ENCODE assay signal across 19 cellular contexts in the genomic region with DNA sequence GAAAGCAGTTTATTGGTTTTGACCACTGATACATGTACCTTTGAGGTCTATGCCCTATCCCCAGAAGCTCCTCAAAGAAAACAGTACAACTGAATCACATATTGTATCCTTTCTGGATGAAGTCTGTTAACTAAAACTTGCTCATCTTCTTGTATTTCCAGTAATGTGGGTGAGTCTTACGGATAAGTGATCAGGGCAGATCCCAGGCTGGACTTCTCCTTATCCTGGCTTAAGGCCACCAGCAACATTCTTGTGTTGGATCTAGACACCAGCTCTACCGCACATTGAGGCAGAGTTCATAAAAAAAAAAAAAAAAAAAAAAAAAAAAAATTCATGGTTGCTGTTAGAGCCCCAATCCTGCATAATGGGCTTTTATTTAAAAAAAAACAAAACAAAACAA.
A peak's percentile ranks its signal among the peaks of the same experiment; 100 is the strongest.
DNase-seq lines count a peak whose midpoint lies in the region; ATAC-seq and TF ChIP-seq lines count a peak whose summit lies in the region.
"Had no signal": no experiment of that assay in that cellular context is flagged by ENCODE, and none has a peak within 500 bp of the region (broad histone marks: within the 10 kb centered on the region; RNA-seq: fewer than 3 reads in every experiment).

No MANE protein-coding gene starts in this region.

- H3K4me1 ChIP-seq in esophagus muscularis mucosa (no peaks in the 10 kb centered on the region), PC-9 (replicated peaks; ENCODE audit: insufficient read depth) (no peaks in the 10 kb centered on the region)
- H3K4me1 ChIP-seq: BLaER1 treated with 17β-estradiol and CSF1 and Interleukin-3, amounts not matched to agents 10 nM and 100 nM; Caco-2 had no signal

- ATAC-seq in T-cell (replicated peaks in 1 of 4) = no peak
- ATAC-seq: CD8-positive, alpha-beta T cell; GM12878 had no signal

- DNase-seq in EH (ENCODE audit: low read depth) = peak; percentile 8
- peak; percentile 57 for DNase-seq in esophagus muscularis mucosa (ENCODE audit: extremely low spot score)
- DNase-seq in T-cell = no peak
- no peak for DNase-seq in PC-9
- DNase-seq in head of caudate nucleus = no peak
- DNase-seq: 8988T; ACHN; AML-193; Caco-2; Calu3; CD4-positive, alpha-beta T cell; CD8-positive, alpha-beta T cell; DMS79 treated with DMSO at 0.1 percent for 48 hours; EL; GDM1 had no signal

- H3K4me2 ChIP-seq in PC-9 = no peak overlapping the region
- H3K4me2 ChIP-seq: BLaER1 treated with 17β-estradiol and CSF1 and Interleukin-3, amounts not matched to agents 10 nM and 100 nM had no signal

- H2AFZ ChIP-seq in PC-9 = no peak overlapping the region

- no peak overlapping the region for H3K27ac ChIP-seq in esophagus muscularis mucosa (replicated peaks in 1 of 4)
- no peak overlapping the region for H3K27ac ChIP-seq in PC-9
- H3K27ac ChIP-seq: BLaER1 treated with 17β-estradiol and CSF1 and Interleukin-3, amounts not matched to agents 10 nM and 100 nM; C4-2B had no signal

- CTCF ChIA-PET in T-cell (lab: Charles Lee) (no interaction called here), PC-9 (lab: Charles Lee) (no interaction called here)

- no peaks in the 10 kb centered on the region for H3K4me1 Mint-ChIP-seq in T-cell
- H3K4me1 Mint-ChIP-seq: B cell had no signal

- H3K4me3 Mint-ChIP-seq in T-cell = no peak overlapping the region
- H3K4me3 Mint-ChIP-seq: B cell; CD4-positive, alpha-beta T cell; CD8-positive, alpha-beta T cell had no signal

- H3K36me3 Mint-ChIP-seq in T-cell = no peaks in the 10 kb centered on the region
- H3K36me3 Mint-ChIP-seq: CD8-positive, alpha-beta T cell had no signal

- no peaks in the 10 kb centered on the region for H3K9me2 ChIP-seq in PC-9 (ENCODE audit: insufficient read depth)

- H3K36me3 ChIP-seq in esophagus muscularis mucosa = no peaks in the 10 kb centered on the region
- no peaks in the 10 kb centered on the region for H3K36me3 ChIP-seq in PC-9 (ENCODE audit: low read depth)
- H3K36me3 ChIP-seq: BLaER1 treated with 17β-estradiol and CSF1 and Interleukin-3, amounts not matched to agents 10 nM and 100 nM had no signal

- no peak for TF ChIP-seq POLR2A in esophagus muscularis mucosa (IDR thresholded peaks at IDR 0.05; ENCODE audit: low read depth)

- H4K20me1 ChIP-seq in PC-9 (ENCODE audit: insufficient read depth) = no peaks in the 10 kb centered on the region
- H4K20me1 ChIP-seq: BLaER1 treated with 17β-estradiol and CSF1 and Interleukin-3, amounts not matched to agents 10 nM and 100 nM had no signal

- H3K27ac Mint-ChIP-seq in T-cell = no peak overlapping the region
- H3K27ac Mint-ChIP-seq: B cell; CD4-positive, alpha-beta T cell; CD8-positive, alpha-beta T cell had no signal

- TF ChIP-seq EP300 in esophagus muscularis mucosa (IDR thresholded peaks at IDR 0.05) = no peak

- no peaks in the 10 kb centered on the region for H3K27me3 ChIP-seq in esophagus muscularis mucosa
- 0 out of 2 replicates have a peak, but pooled peaks cover 7% of the 10 kb centered on the region for H3K27me3 ChIP-seq in PC-9 (ENCODE audit: insufficient read depth, low read depth)
- H3K27me3 ChIP-seq: BLaER1 treated with 17β-estradiol and CSF1 and Interleukin-3, amounts not matched to agents 10 nM and 100 nM had no signal

- H3K9me3 ChIP-seq in esophagus muscularis mucosa (no peaks in the 10 kb centered on the region), PC-9 (ENCODE audit: insufficient read depth, low read depth) (no peaks in the 10 kb centered on the region)
- H3K9me3 ChIP-seq: BLaER1 treated with 17β-estradiol and CSF1 and Interleukin-3, amounts not matched to agents 10 nM and 100 nM; Caco-2 had no signal

- 42% methylated on average over 2 of the region's 2 CpGs for WGBS in esophagus muscularis mucosa

- TF ChIP-seq CTCF in esophagus muscularis mucosa (IDR thresholded peaks at IDR 0.05) (no peak), PC-9 (conservative IDR thresholded peaks at IDR 0.05) (no peak)

- no peaks in the 10 kb centered on the region for H3F3A ChIP-seq in PC-9 (ENCODE audit: insufficient read depth, low read depth)

- POLR2A ChIA-PET in T-cell (lab: Charles Lee) (no interaction called here), PC-9 (lab: Charles Lee; ENCODE audit: unreplicated experiment) (no interaction called here)

- peaks cover 0 to 18% of the 10 kb centered on the region in 2 donors for H3K27me3 Mint-ChIP-seq in T-cell

- H3K9me3 Mint-ChIP-seq in T-cell = peaks cover 0 to 5% (median 2%) of the 10 kb centered on the region in 3 donors
- H3K9me3 Mint-ChIP-seq: CD4-positive, alpha-beta T cell; CD8-positive, alpha-beta T cell had no signal

- H3K4me3 ChIP-seq in esophagus muscularis mucosa (no peak overlapping the region), PC-9 (no peak overlapping the region)
- H3K4me3 ChIP-seq: BLaER1 treated with 17β-estradiol and CSF1 and Interleukin-3, amounts not matched to agents 10 nM and 100 nM; GM12878 had no signal

- H3K79me2 ChIP-seq in PC-9 (ENCODE audit: low read depth) = no peaks in the 10 kb centered on the region

- BruUV-seq in PC-9 (replicated peaks; lab: Mats Ljungman, UMichigan) = no TSS peak

- intact Hi-C loops in esophagus muscularis mucosa (cut with DNase I) (no loop called here), PC-9 (cut with micrococcal nuclease; ENCODE audit: unreplicated experiment) (no loop called here), head of caudate nucleus (cut with DNase I) (no loop called here)

Comparison
In these comparisons a context has a peak if more than half of its experiments do, and no peak if none do; other contexts are left out.
1. DNase-seq: peak in EH (single experiment) and esophagus muscularis mucosa (single experiment); none in T-cell (0 of 34), PC-9 (0 of 2) and head of caudate nucleus (0 of 42).